In the genomic region with DNA sequence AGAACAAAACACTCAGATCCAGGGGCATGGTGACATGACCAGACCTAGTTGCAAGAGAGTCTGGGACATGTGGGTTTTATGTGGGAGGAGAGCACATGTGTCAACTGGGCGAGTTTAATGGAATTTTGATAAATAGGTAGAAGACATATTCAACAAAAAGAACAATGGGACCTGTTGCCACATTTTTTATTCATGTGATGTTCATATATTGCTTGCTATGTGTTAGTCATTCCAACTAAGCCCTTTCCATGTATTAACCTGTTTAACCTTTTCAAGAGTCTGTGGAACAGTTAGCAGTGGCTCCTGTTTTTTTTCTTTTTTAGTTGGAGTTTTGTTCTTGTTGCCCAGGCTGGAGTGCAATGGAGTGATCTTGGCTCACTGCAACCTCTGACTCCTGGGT, we compare ENCODE assay signal across 19 cellular contexts. TPM values are rescaled to one million over a fixed set of nuclear protein-coding genes. Genes with fewer than 3 reads are reported as not detected.
DNase-seq lines count a peak whose midpoint lies in the region; ATAC-seq, FAIRE-seq and TF ChIP-seq lines count a peak whose summit lies in the region.
"Had no signal": no experiment of that assay in that cellular context is flagged by ENCODE, and none has a peak within 500 bp of the region (broad histone marks: within the 10 kb centered on the region; RNA-seq: fewer than 3 reads in every experiment).

No MANE protein-coding gene starts in this region.

- H3K9me3 Mint-ChIP-seq in T-cell: no peaks in the 10 kb centered on the region
- H3K9me3 Mint-ChIP-seq: CD4-positive, alpha-beta T cell had no signal

- no peak overlapping the region for H3K4me3 ChIP-seq in bronchial epithelial cell (ENCODE audit: low read depth, low read length)
- H3K4me3 ChIP-seq: GM23248 had no signal

- peaks cover 3% of the 10 kb centered on the region for H3K4me1 ChIP-seq in foreskin keratinocyte

- H3K27ac Mint-ChIP-seq in T-cell: no peak overlapping the region
- H3K27ac Mint-ChIP-seq: B cell; CD4-positive, alpha-beta T cell had no signal

- H3K4me1 Mint-ChIP-seq in T-cell: no peaks in the 10 kb centered on the region
- H3K4me1 Mint-ChIP-seq: B cell had no signal

- no peak overlapping the region for H3K27ac ChIP-seq in foreskin keratinocyte
- H3K27ac ChIP-seq: GM23248 had no signal

- no peaks in the 10 kb centered on the region for H3K36me3 ChIP-seq in bronchial epithelial cell (ENCODE audit: control insufficient read depth, insufficient read depth, low read length)

- DNase-seq in OCI-M1 (lab: John Stamatoyannopoulos, UW) (peak; percentile 18), bronchial epithelial cell (ENCODE audit: low read depth) (peak; percentile 82), foreskin keratinocyte (peak; percentile 81 to 90), T-cell (no peak), hepatic stellate cell (ENCODE audit: low spot score) (no peak)
- DNase-seq in activated naive CD4-positive, alpha-beta T cell (lab: John Stamatoyannopoulos, UW): no peak
- DNase-seq: C1 segment of cervical spinal cord; Calu3; CD4-positive, alpha-beta T cell; DMS 273 treated with DMSO at 0.1 percent for 48 hours; GM23248 had no signal

- POLR2A ChIA-PET in T-cell (lab: Charles Lee): no interaction called here

- no peak for FAIRE-seq in bronchial epithelial cell (lab: Jason Lieb, UNC)
- FAIRE-seq: A204.1, H54, HepG2, HTR-8/SVneo had no signal

- H3K4me3 Mint-ChIP-seq in T-cell: no peak overlapping the region
- H3K4me3 Mint-ChIP-seq: B cell; CD4-positive, alpha-beta T cell had no signal

- CTCF ChIA-PET in T-cell (lab: Charles Lee): no interaction called here

- H3K27me3 ChIP-seq in bronchial epithelial cell (ENCODE audit: control insufficient read depth, insufficient read depth, low read length) (no peaks in the 10 kb centered on the region), foreskin keratinocyte (no peaks in the 10 kb centered on the region)

- H3K27me3 Mint-ChIP-seq in T-cell: peaks cover 4 to 19% of the 10 kb centered on the region in 2 donors

- ATAC-seq in foreskin keratinocyte: peak; percentile 59
- no peak for ATAC-seq in T-cell (replicated peaks in 1 of 4)
- ATAC-seq in GM21723 (IDR thresholded peaks at IDR 0.05; ENCODE audit: unreplicated experiment): no peak
- ATAC-seq: HCT116, HepG2 had no signal

- no peak for TF ChIP-seq CTCF in bronchial epithelial cell (IDR thresholded peaks at IDR 0.05; ENCODE audit: insufficient read depth, low read length, severe bottlenecking)
- TF ChIP-seq CTCF in foreskin keratinocyte (conservative IDR thresholded peaks at IDR 0.05): no peak

- no peaks in the 10 kb centered on the region for H3K36me3 Mint-ChIP-seq in T-cell

RNA-seq across cellular contexts. Expression of a gene that starts 30.1 kb away (rescaled TPM):
- total RNA-seq in bronchial epithelial cell: 0.79 TPM in 1 of 2 replicates, not detected in the other
- total RNA-seq in foreskin keratinocyte: not detected in 2 replicates
- not detected in 2 replicates for polyA plus RNA-seq in foreskin keratinocyte
- total RNA-seq in T-cell: 1 to 10 TPM in 4 of 5 donors, under 1 TPM in 1; 0.25 to 2.1 (median 1.8) TPM
- total RNA-seq: Calu3, Daoy, GM23248 had no signal
- polyA plus RNA-seq: GM23248 had no signal

RNA-seq across cellular contexts. Expression of a gene that starts 48.7 kb away (rescaled TPM):
- 64.5 and 81.0 TPM in 2 replicates for total RNA-seq in bronchial epithelial cell
- 166 and 181 TPM in 2 replicates for total RNA-seq in foreskin keratinocyte
- polyA plus RNA-seq in foreskin keratinocyte: 231 and 260 TPM in 2 replicates
- total RNA-seq in T-cell: 10 to 100 TPM; 25.7 to 37.3 (median 34.9) TPM

Comparison
In these comparisons a context has a peak if more than half of its experiments do, and no peak if none do; other contexts are left out.
1. DNase-seq: peak in OCI-M1 (single experiment), bronchial epithelial cell (single experiment) and foreskin keratinocyte (2 of 2); none in activated naive CD4-positive, alpha-beta T cell (0 of 4), T-cell (0 of 34) and hepatic stellate cell (single experiment).